Comparison of ENCODE assay signal across 8 cellular contexts in genomic region chr6:32195902-32196681, GRCh38. TPM values are rescaled to one million over a fixed set of nuclear protein-coding genes. Genes with fewer than 3 reads are reported as not detected.
DNase-seq lines count a peak whose midpoint lies in the region; ATAC-seq and TF ChIP-seq lines count a peak whose summit lies in the region.

No MANE protein-coding gene starts in this region.

- peak in 1 of 2 donors; percentile 95 for TF ChIP-seq POLR2A in lower leg skin (IDR thresholded peaks at IDR 0.05)

- H3K4me1 Mint-ChIP-seq in activated CD4-positive, alpha-beta T cell treated with anti-CD3 and anti-CD28 coated beads for 36 hours: peaks cover 32% of the 10 kb centered on the region

- intact Hi-C loops in activated CD4-positive, alpha-beta T cell treated with anti-CD3 and anti-CD28 coated beads for 36 hours (cut with DNase I, micrococcal nuclease): loop anchor here (1.0 to 10.0 kb wide), 23 partner anchors 18 to 1219 kb away; partner anchors contain the start of genes DXO (in 2 of the 2), FKBPL (in 2 of the 2), PPT2 (in 2 of the 2) and RNF5 (in 2 of the 2)
- intact Hi-C loops in lower leg skin (cut with DNase I; ENCODE audit: low total_unique reads): loop anchor here (10.0 kb wide), 1 partner anchor 71 kb away; the partner anchor contains the start of gene ATF6B

- no peaks in the 10 kb centered on the region for H3K9me3 Mint-ChIP-seq in activated CD4-positive, alpha-beta T cell treated with anti-CD3 and anti-CD28 coated beads for 36 hours (ENCODE audit: low read depth)

- H3K27ac Mint-ChIP-seq in activated CD4-positive, alpha-beta T cell treated with anti-CD3 and anti-CD28 coated beads for 36 hours: peak overlapping the region; percentile 98

- no peaks in the 10 kb centered on the region for H3K9me3 ChIP-seq in ectodermal cell (ENCODE audit: control insufficient read depth, low read length)

- peak overlapping the region; percentile 100 for H3K27ac ChIP-seq in ectodermal cell (ENCODE audit: insufficient read depth, low read depth, low read length, poor library complexity, severe bottlenecking)

- H3K36me3 ChIP-seq in ectodermal cell (ENCODE audit: control insufficient read depth, insufficient read depth, low read length): no peaks in the 10 kb centered on the region

- H3K4me1 ChIP-seq in ectodermal cell (ENCODE audit: control insufficient read depth, insufficient read depth, low read length): peaks cover 25% of the 10 kb centered on the region

- 0% methylated on average over 57 to 58 of the region's 58 CpGs for WGBS in ectodermal cell, 2 experiments
- 0 to 2% methylated on average over 27 to 45 of the region's 58 CpGs for WGBS in lower leg skin, 2 donors

- peak overlapping the region; percentile 94 for H3K4me3 Mint-ChIP-seq in activated CD4-positive, alpha-beta T cell treated with anti-CD3 and anti-CD28 coated beads for 36 hours

- H3K36me3 Mint-ChIP-seq in activated CD4-positive, alpha-beta T cell treated with anti-CD3 and anti-CD28 coated beads for 36 hours (ENCODE audit: low read depth): peaks cover 5% of the 10 kb centered on the region

- CTCF ChIA-PET in activated CD4-positive, alpha-beta T cell treated with anti-CD3 and anti-CD28 coated beads for 36 hours (lab: Charles Lee): interaction anchor here (0.6 to 1.9 kb wide), 11 partner anchors 10 to 644 kb away, joined by 3 to 7 read pairs (median 4); partner anchors contain the start of genes AGPAT1, ATF6B and FKBPL

- no peaks in the 10 kb centered on the region for H3K27me3 Mint-ChIP-seq in activated CD4-positive, alpha-beta T cell treated with anti-CD3 and anti-CD28 coated beads for 36 hours

- POLR2A ChIA-PET in activated CD4-positive, alpha-beta T cell treated with anti-CD3 and anti-CD28 coated beads for 36 hours (lab: Charles Lee): interaction anchor here (0.9 to 1.5 kb wide), 9 partner anchors 13 to 1052 kb away, joined by 3 to 8 read pairs (median 5); partner anchors contain the start of genes AGPAT1, ATF6B, DDX39B and GPANK1

- H3K4me3 ChIP-seq in AG10803 (ENCODE audit: low read length) (peak overlapping the region; percentile 99), ectodermal cell (ENCODE audit: insufficient read depth, low read depth, low read length) (peak overlapping the region; percentile 86), lower leg skin (ENCODE audit: low read depth, poor library complexity, severe bottlenecking) (peak overlapping the region; percentile 77)

- DNase-seq in AG10803 (ENCODE audit: low read depth): peak; percentile 79
- DNase-seq in NCI-H226: peak; percentile 52
- peak; percentile 82 for DNase-seq in activated CD4-positive, alpha-beta T cell treated with anti-CD3 and anti-CD28 coated beads for 36 hours
- peak; percentile 89 to 98 for DNase-seq in lower leg skin (ENCODE audit: low spot score in 2 of 2)
- DNase-seq in stimulated activated CD4-positive, alpha-beta T cell treated with anti-CD3 and anti-CD28 coated beads, TNF-alpha, amount 100 ng/mL, for 24 hours (ENCODE audit: low read depth in 3 of 3): peak in 2 of 3 experiments; percentile 36 to 70

- H3K27me3 ChIP-seq in ectodermal cell (ENCODE audit: control insufficient read depth, insufficient read depth, low read length, poor library complexity, severe bottlenecking): no peaks in the 10 kb centered on the region

- peak; percentile 12 for ATAC-seq in GM18870 (IDR thresholded peaks at IDR 0.05; ENCODE audit: unreplicated experiment)
- peak; percentile 73 for ATAC-seq in HG03103 (IDR thresholded peaks at IDR 0.05; ENCODE audit: low read depth, unreplicated experiment)
- ATAC-seq in activated CD4-positive, alpha-beta T cell treated with anti-CD3 and anti-CD28 coated beads for 36 hours: no peak

- TF ChIP-seq CTCF in AG10803 (conservative IDR thresholded peaks at IDR 0.05; ENCODE audit: low read length) (no peak), lower leg skin (IDR thresholded peaks at IDR 0.05) (no peak)

RNA-seq across cellular contexts. Expression of gene GPSM3, which starts 3.6 kb away (rescaled TPM):
- total RNA-seq in activated CD4-positive, alpha-beta T cell treated with anti-CD3 and anti-CD28 coated beads for 36 hours: 10 to 100 TPM; 82.6 to 94.8 TPM
- polyA plus RNA-seq in ectodermal cell (2013, experiment 1 of 4): 9.4 TPM
- 9.5 TPM for polyA plus RNA-seq in ectodermal cell (2013, experiment 2 of 4)
- polyA plus RNA-seq in ectodermal cell (2013, experiment 3 of 4): 6.5 TPM
- polyA plus RNA-seq in ectodermal cell (2013, experiment 4 of 4): 8.6 TPM
- total RNA-seq in lower leg skin: 1 to 10 TPM in 3 of 4 donors, under 1 TPM in 1; 0.69 to 7.5 (median 4.3) TPM

RNA-seq across cellular contexts. Expression of gene PBX2, which starts 6.1 kb away (rescaled TPM):
- total RNA-seq in activated CD4-positive, alpha-beta T cell treated with anti-CD3 and anti-CD28 coated beads for 36 hours: 10 to 100 TPM; 64.9 to 77.9 TPM
- polyA plus RNA-seq in ectodermal cell (2013, experiment 1 of 4): 259 TPM
- 252 TPM for polyA plus RNA-seq in ectodermal cell (2013, experiment 2 of 4)
- 199 TPM for polyA plus RNA-seq in ectodermal cell (2013, experiment 3 of 4)
- 223 TPM for polyA plus RNA-seq in ectodermal cell (2013, experiment 4 of 4)
- total RNA-seq in lower leg skin: 10 to 100 TPM; 49.2 to 63.9 (median 55.8) TPM

RNA-seq across cellular contexts. Expression of gene AGER, which starts 12.0 kb away (rescaled TPM):
- total RNA-seq in activated CD4-positive, alpha-beta T cell treated with anti-CD3 and anti-CD28 coated beads for 36 hours: 10 to 100 TPM; 24.4 to 28.0 TPM
- 17.5 TPM for polyA plus RNA-seq in ectodermal cell (2013, experiment 1 of 4)
- polyA plus RNA-seq in ectodermal cell (2013, experiment 2 of 4): 16.8 TPM
- polyA plus RNA-seq in ectodermal cell (2013, experiment 3 of 4): 11.3 TPM
- 13.9 TPM for polyA plus RNA-seq in ectodermal cell (2013, experiment 4 of 4)
- total RNA-seq in lower leg skin: 1 to 10 TPM in 3 of 4 donors, under 1 TPM in 1; 0.56 to 4.1 (median 2.3) TPM

RNA-seq across cellular contexts. Expression of gene RNF5, which starts 17.9 kb away (rescaled TPM):
- 10 to 100 TPM; 51.7 to 65.6 TPM for total RNA-seq in activated CD4-positive, alpha-beta T cell treated with anti-CD3 and anti-CD28 coated beads for 36 hours
- 125 TPM for polyA plus RNA-seq in ectodermal cell (2013, experiment 1 of 4)
- 134 TPM for polyA plus RNA-seq in ectodermal cell (2013, experiment 2 of 4)
- 110 TPM for polyA plus RNA-seq in ectodermal cell (2013, experiment 3 of 4)
- polyA plus RNA-seq in ectodermal cell (2013, experiment 4 of 4): 130 TPM
- 10 to 100 TPM; 52.4 to 75.3 (median 56.8) TPM for total RNA-seq in lower leg skin

RNA-seq across cellular contexts. Expression of gene AGPAT1, which starts 20.2 kb away (rescaled TPM):
- 10 to 100 TPM; 30.4 to 30.5 TPM for total RNA-seq in activated CD4-positive, alpha-beta T cell treated with anti-CD3 and anti-CD28 coated beads for 36 hours
- 152 TPM for polyA plus RNA-seq in ectodermal cell (2013, experiment 1 of 4)
- polyA plus RNA-seq in ectodermal cell (2013, experiment 2 of 4): 151 TPM
- 114 TPM for polyA plus RNA-seq in ectodermal cell (2013, experiment 3 of 4)
- polyA plus RNA-seq in ectodermal cell (2013, experiment 4 of 4): 136 TPM
- 10 to 100 TPM; 18.8 to 53.2 (median 28.0) TPM for total RNA-seq in lower leg skin

Comparison
In these comparisons a context has a peak if more than half of its experiments do, and no peak if none do; other contexts are left out.
1. RNA of gene GPSM3, which starts 3.6 kb away (total RNA-seq): 82.6 to 94.8 TPM in activated CD4-positive, alpha-beta T cell treated with anti-CD3 and anti-CD28 coated beads for 36 hours; 0.69 to 7.5 TPM in lower leg skin; every median in the first group is over 4 times any median in the second.
2. RNA of gene AGER, which starts 12.0 kb away (total RNA-seq): 24.4 to 28.0 TPM in activated CD4-positive, alpha-beta T cell treated with anti-CD3 and anti-CD28 coated beads for 36 hours; 0.56 to 4.1 TPM in lower leg skin; every median in the first group is over 4 times any median in the second.
3. Peak in every context shown above with its lines, with median percentiles within 50 percentile points of each other: DNase-seq and H3K4me3 ChIP-seq.